ENCODE assay signal across 18 cellular contexts in the genomic region with DNA sequence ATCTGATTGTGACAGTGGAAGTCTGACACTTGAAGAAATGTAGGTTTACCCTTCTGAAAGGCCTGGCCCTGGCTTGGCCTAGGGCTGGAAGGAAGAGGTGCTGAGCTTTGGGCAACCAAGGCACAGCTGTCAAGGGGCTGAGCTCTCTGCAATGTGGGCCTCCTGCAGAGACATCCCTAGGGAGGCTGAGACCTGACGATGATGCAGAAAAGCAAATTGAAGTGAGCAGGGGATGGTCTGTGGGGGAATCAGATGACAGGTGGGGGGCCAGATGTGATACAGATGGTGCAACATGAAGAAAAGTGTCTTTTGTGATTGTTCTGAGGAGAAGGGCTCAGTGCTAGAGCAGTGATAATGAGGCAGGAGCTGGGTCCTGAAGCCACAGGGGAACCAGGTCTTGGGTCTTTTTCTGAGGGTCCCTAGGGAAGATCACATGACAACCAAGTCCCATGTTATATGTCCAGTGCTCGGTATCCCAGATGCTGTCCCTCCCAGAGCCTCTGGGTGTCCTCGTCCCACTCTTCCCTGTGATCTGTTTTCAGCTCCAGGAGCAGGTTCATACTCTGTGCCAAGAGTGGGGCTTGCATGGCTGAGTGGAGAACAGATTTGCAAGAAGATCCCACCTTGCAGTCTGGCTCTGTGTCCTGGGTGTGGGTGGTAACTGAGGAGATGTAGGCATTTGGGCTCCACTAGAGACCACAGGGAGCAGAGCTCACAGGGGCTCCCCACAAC.
DNase-seq lines count a peak whose midpoint lies in the region; ATAC-seq and TF ChIP-seq lines count a peak whose summit lies in the region.
"Had no signal": no experiment of that assay in that cellular context is flagged by ENCODE, and none has a peak within 500 bp of the region (broad histone marks: within the 10 kb centered on the region; RNA-seq: fewer than 3 reads in every experiment).

No MANE protein-coding gene starts in this region.

- peaks cover 3 to 8% of the 10 kb centered on the region in 2 experiments; a peak in 4 of 5 replicates for H3K9me3 Mint-ChIP-seq in H9
- H3K9me3 Mint-ChIP-seq: activated T-cell treated with anti-CD3 and anti-CD28 coated beads, Interleukin-2, amount 50 U/mL, for 72 hours had no signal

- no peak overlapping the region for H3K4me2 ChIP-seq in H9 (ENCODE audit: insufficient read depth, insufficient read length, low read length)
- H3K4me2 ChIP-seq: SK-N-SH had no signal

- H3K79me1 ChIP-seq in H9 (ENCODE audit: insufficient read depth, low read depth, low read length, poor library complexity, severe bottlenecking): no peaks in the 10 kb centered on the region

- H3K4me1 ChIP-seq in H9 (ENCODE audit: insufficient read depth, low read length) (no peaks in the 10 kb centered on the region), psoas muscle (no peaks in the 10 kb centered on the region)
- H3K4me1 ChIP-seq: adrenal gland, foreskin keratinocyte, HAP-1 had no signal

- H3K4me1 Mint-ChIP-seq in H9: peaks cover 0 to 3% of the 10 kb centered on the region in 2 experiments; a peak in 1 of 4 replicates
- H3K4me1 Mint-ChIP-seq: nephron had no signal

- H3T11ph ChIP-seq in H9 (ENCODE audit: low read length): no peak overlapping the region

- H3K23ac ChIP-seq in H9 (ENCODE audit: insufficient read length, low read depth, low read length): no peak overlapping the region

- H3K27ac ChIP-seq in H9 (ENCODE audit: insufficient read length, low read depth, low read length) (no peak overlapping the region), psoas muscle (no peak overlapping the region)
- H3K27ac ChIP-seq: adrenal gland, foreskin keratinocyte had no signal

- no peak overlapping the region for H4K8ac ChIP-seq in H9 (replicated peaks; ENCODE audit: insufficient read length, low read depth, low read length)

- no peak overlapping the region for H2AFZ ChIP-seq in H9 (ENCODE audit: low read length)

- DNase-seq in COLO668 (lab: John Stamatoyannopoulos, UW; ENCODE audit: unreplicated experiment) (peak; percentile 19), H9 (no peak), SK-MEL-5 (ENCODE audit: low read depth, low spot score) (peak; percentile 13), kidney epithelial cell (ENCODE audit: low read depth) (no peak), left colon (no peak), mucosa of gallbladder (ENCODE audit: low spot score) (no peak), dedifferentiated amniotic fluid mesenchymal stem cell (ENCODE audit: extremely low spot score) (no peak), psoas muscle (no peak)
- DNase-seq: activated CD4-positive, alpha-beta T cell treated with anti-CD3 and anti-CD28 coated beads, Interleukin-2, amount 50 U/mL, for 48 hours; activated T-cell treated with anti-CD3 and anti-CD28 coated beads, Interleukin-2, amount 50 U/mL, for 72 hours; adrenal gland; AML-193; caudate nucleus; DMS153; foreskin keratinocyte; SK-N-SH had no signal

- H4K5ac ChIP-seq in H9 (ENCODE audit: insufficient read length, low read depth, low read length): no peak overlapping the region

- H3K36me3 Mint-ChIP-seq in H9 (ENCODE audit: insufficient read depth in 1 of 3, low read depth in 3 of 3): no peaks in the 10 kb centered on the region; a peak in 1 of 7 replicates

- peaks cover 97% of the 10 kb centered on the region for H3K27me3 Mint-ChIP-seq in H9 (ENCODE audit: low read depth)

- H3K4me3 Mint-ChIP-seq in H9: no peak overlapping the region
- H3K4me3 Mint-ChIP-seq: activated T-cell treated with anti-CD3 and anti-CD28 coated beads, Interleukin-2, amount 50 U/mL, for 72 hours; nephron had no signal

- no CpG with 5 or more reads among the region's 3 CpGs for WGBS in H9 (ENCODE audit: extremely low coverage, insufficient read length, low lambda C conversion rate)
- WGBS in psoas muscle, 3 donors: 16 to 29% (median 29%) methylated on average over 3 of the region's 3 CpGs

- H4K91ac ChIP-seq in H9 (ENCODE audit: insufficient read length, low read depth, low read length): no peak overlapping the region

- no peak overlapping the region for H2AK5ac ChIP-seq in H9 (ENCODE audit: insufficient read length, low read length)

- H2BK12ac ChIP-seq in H9 (ENCODE audit: insufficient read length, low read depth, low read length): no peak overlapping the region

- in situ Hi-C loops in SK-MEL-5 (cut with HindIII; ENCODE audit: low pct_unique_long_range_greater_than_20kb, low sequenced_read_pairs): no loop called here

- H3K27me3 ChIP-seq in H9 (ENCODE audit: insufficient read depth, low read length) (peaks cover 72% of the 10 kb centered on the region), kidney epithelial cell (ENCODE audit: control insufficient read depth, insufficient read depth, low read length) (peaks cover 15% of the 10 kb centered on the region), psoas muscle (ENCODE audit: insufficient read depth in 3 of 3, low read length in 2 of 3) (peaks cover 0 to 13% (median 0%) of the 10 kb centered on the region in 3 donors)
- H3K27me3 ChIP-seq: adrenal gland had no signal

- H3K79me2 ChIP-seq in H9 (ENCODE audit: insufficient read depth, low read length): no peaks in the 10 kb centered on the region

- no peak overlapping the region for H2BK15ac ChIP-seq in H9 (ENCODE audit: low read depth, low read length)

- H3K18ac ChIP-seq in H9 (ENCODE audit: insufficient read length, low read depth, low read length): no peak overlapping the region

- ATAC-seq in left colon (no peak), psoas muscle (no peak)
- ATAC-seq: activated T-cell treated with anti-CD3 and anti-CD28 coated beads, Interleukin-2, amount 50 U/mL, for 72 hours; foreskin keratinocyte had no signal

- H3K4ac ChIP-seq in H9 (ENCODE audit: low read depth, low read length): no peak overlapping the region

- no peak overlapping the region for H3K9ac ChIP-seq in H9 (ENCODE audit: extremely low read depth, insufficient read length, low read length)
- H3K9ac ChIP-seq: SK-N-SH had no signal

- H3K9me3 ChIP-seq in H9 (ENCODE audit: control insufficient read depth, low read depth, low read length): no peaks in the 10 kb centered on the region
- H3K9me3 ChIP-seq in psoas muscle: no peaks in the 10 kb centered on the region
- H3K9me3 ChIP-seq: adrenal gland, HAP-1, SK-N-SH had no signal

- intact Hi-C loops in left colon (cut with DNase I, micrococcal nuclease): no loop called here
- intact Hi-C loops in psoas muscle (cut with DNase I): no loop called here

- no peak overlapping the region for H2BK20ac ChIP-seq in H9 (ENCODE audit: low read depth, low read length, poor library complexity, severe bottlenecking)

- no peak overlapping the region for H2BK120ac ChIP-seq in H9 (ENCODE audit: low read depth, low read length, poor library complexity, severe bottlenecking)

- TF ChIP-seq CTCF in H9 (conservative IDR thresholded peaks at IDR 0.05) (peak; percentile 29; the same call in 1 of the 3 replicates), kidney epithelial cell (IDR thresholded peaks at IDR 0.05; ENCODE audit: insufficient read depth, low read length, poor library complexity, severe bottlenecking) (peak; percentile 5), psoas muscle (IDR thresholded peaks at IDR 0.05) (no peak)

- H3K27ac Mint-ChIP-seq in H9: no peak overlapping the region; a peak in 1 of 7 replicates
- H3K27ac Mint-ChIP-seq: activated T-cell treated with anti-CD3 and anti-CD28 coated beads, Interleukin-2, amount 50 U/mL, for 72 hours; nephron had no signal

- H3K56ac ChIP-seq in H9 (ENCODE audit: insufficient read length, low read depth, low read length): no peak overlapping the region

- no peak overlapping the region for H3K14ac ChIP-seq in H9 (ENCODE audit: insufficient read depth, low read length)

- peaks cover 3% of the 10 kb centered on the region for H4K20me1 ChIP-seq in H9 (ENCODE audit: control insufficient read depth, insufficient read depth, insufficient read length)

- no peaks in the 10 kb centered on the region for H3K36me3 ChIP-seq in kidney epithelial cell (ENCODE audit: control insufficient read depth, insufficient read depth, low read length)
- H3K36me3 ChIP-seq in psoas muscle (ENCODE audit: insufficient read depth in 1 of 2, low read depth in 1 of 2): no peaks in the 10 kb centered on the region
- H3K36me3 ChIP-seq: adrenal gland, HAP-1 had no signal

- no peak overlapping the region for H2BK5ac ChIP-seq in H9 (ENCODE audit: insufficient read length, low read length)

- no peaks in the 10 kb centered on the region for H3K23me2 ChIP-seq in H9 (ENCODE audit: insufficient read length, low read depth, low read length, poor library complexity, severe bottlenecking)

- H3K4me3 ChIP-seq in kidney epithelial cell (ENCODE audit: low read depth, low read length): no peak overlapping the region
- no peak overlapping the region for H3K4me3 ChIP-seq in psoas muscle
- H3K4me3 ChIP-seq: adrenal gland, HAP-1 had no signal

Comparison
In these comparisons a context has a peak if more than half of its experiments do, and no peak if none do; other contexts are left out.
1. DNase-seq: peak in COLO668 (single experiment) and SK-MEL-5 (single experiment); none in H9 (single experiment), kidney epithelial cell (single experiment), left colon (0 of 2), mucosa of gallbladder (single experiment), dedifferentiated amniotic fluid mesenchymal stem cell (single experiment) and psoas muscle (0 of 2).